2 cellular contexts compared by ENCODE assay signal in the genomic region with DNA sequence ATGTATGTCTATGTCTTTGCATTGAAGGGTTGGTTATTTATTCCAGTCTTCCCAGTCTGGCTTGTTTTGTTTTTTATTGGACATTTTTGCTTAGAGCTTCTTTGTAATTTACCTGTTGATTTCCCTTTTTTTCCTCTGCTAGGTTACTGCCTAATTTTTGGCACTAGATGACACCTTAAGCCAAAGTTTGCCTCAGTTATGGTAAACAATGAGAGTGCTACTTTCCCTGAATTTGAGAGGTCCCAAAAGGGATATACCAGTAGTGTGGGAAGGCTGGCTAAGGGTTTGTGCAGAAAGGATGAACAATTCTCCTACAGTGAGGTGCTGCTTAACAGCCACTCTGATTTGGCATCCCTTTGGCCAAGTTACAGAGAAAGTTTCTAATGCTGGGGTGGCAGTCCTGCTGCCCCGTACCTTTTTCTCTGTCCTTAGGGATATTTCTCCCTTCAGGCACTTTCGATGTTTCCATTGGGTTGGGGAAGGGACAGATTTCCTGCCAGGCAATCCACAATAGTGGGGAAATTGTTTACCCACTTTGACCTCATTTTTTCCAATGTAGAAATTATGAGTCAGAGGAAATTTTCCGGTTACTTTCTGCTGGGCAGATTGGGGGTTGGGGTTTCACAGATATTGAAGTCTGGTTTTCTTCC.
TF ChIP-seq lines count a peak whose summit lies in the region.

No MANE protein-coding gene starts in this region.

TF ChIP-seq in A549, 52 proteins besides CTCF, POLR2A, EP300 and RAD21 (continued from another document):
- TF ChIP-seq ZFP36 (IDR thresholded peaks at IDR 0.05; ENCODE audit: borderline replicate concordance, partially characterized antibody) (no peak), FOSB (CRISPR knock-in tag; IDR thresholded peaks at IDR 0.05) (0 out of 2 replicates have a peak, but pooled peaks have one; percentile 55), BHLHE40 (IDR thresholded peaks at IDR 0.05; ENCODE audit: low read depth, low read length) (no peak), ZSCAN20 (CRISPR knock-in tag; IDR thresholded peaks at IDR 0.05) (no peak), RARB (CRISPR knock-in tag; IDR thresholded peaks at IDR 0.05) (peak; percentile 73; the same call in 1 of the 2 replicates), HOXA7 (CRISPR knock-in tag; IDR thresholded peaks at IDR 0.05) (0 out of 2 replicates have a peak, but pooled peaks have one; percentile 42), MYC (IDR thresholded peaks at IDR 0.05; ENCODE audit: borderline replicate concordance, low read length) (no peak), EHF (CRISPR knock-in tag; IDR thresholded peaks at IDR 0.05) (0 out of 2 replicates have a peak, but pooled peaks have one; percentile 58), GATA3 (IDR thresholded peaks at IDR 0.05; ENCODE audit: borderline replicate concordance) (peak; percentile 91), MAFK (IDR thresholded peaks at IDR 0.05; ENCODE audit: partially characterized antibody) (peak; percentile 4), RNF2 (IDR thresholded peaks at IDR 0.05; ENCODE audit: borderline replicate concordance, low read depth) (no peak), FOSL2 (IDR thresholded peaks at IDR 0.05) (peak; percentile 75), FOSL2 (CRISPR knock-in tag; IDR thresholded peaks at IDR 0.05) (peak; percentile 96), KDM1A (IDR thresholded peaks at IDR 0.05; ENCODE audit: low read depth) (no peak), CHD2 (IDR thresholded peaks at IDR 0.05; ENCODE audit: low read length, partially characterized antibody) (no peak), NR3C1 (IDR thresholded peaks at IDR 0.05) (no peak), HEYL (CRISPR knock-in tag; IDR thresholded peaks at IDR 0.05) (no peak), SMC3 (IDR thresholded peaks at IDR 0.05) (peak; percentile 44; the same call in 2 of the 3 replicates), CEBPB (IDR thresholded peaks at IDR 0.05) (peak; percentile 80 to 92), TP53 (CRISPR knock-in tag; IDR thresholded peaks at IDR 0.05) (no peak), JUNB (IDR thresholded peaks at IDR 0.05) (peak; percentile 92), TFCP2L1 (CRISPR knock-in tag; IDR thresholded peaks at IDR 0.05) (no peak), HOXB13 (CRISPR knock-in tag; IDR thresholded peaks at IDR 0.05; ENCODE audit: low read depth) (0 out of 2 replicates have a peak, but pooled peaks have one; percentile 76), MAZ (IDR thresholded peaks at IDR 0.05; ENCODE audit: borderline replicate concordance, low read depth, low read length) (no peak), NFE2L2 (conservative IDR thresholded peaks at IDR 0.05; ENCODE audit: low read length) (no peak), KDM5A (IDR thresholded peaks at IDR 0.05) (no peak)
- TF ChIP-seq, protein P1, sequence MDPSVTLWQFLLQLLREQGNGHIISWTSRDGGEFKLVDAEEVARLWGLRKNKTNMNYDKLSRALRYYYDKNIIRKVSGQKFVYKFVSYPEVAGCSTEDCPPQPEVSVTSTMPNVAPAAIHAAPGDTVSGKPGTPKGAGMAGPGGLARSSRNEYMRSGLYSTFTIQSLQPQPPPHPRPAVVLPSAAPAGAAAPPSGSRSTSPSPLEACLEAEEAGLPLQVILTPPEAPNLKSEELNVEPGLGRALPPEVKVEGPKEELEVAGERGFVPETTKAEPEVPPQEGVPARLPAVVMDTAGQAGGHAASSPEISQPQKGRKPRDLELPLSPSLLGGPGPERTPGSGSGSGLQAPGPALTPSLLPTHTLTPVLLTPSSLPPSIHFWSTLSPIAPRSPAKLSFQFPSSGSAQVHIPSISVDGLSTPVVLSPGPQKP (IDR thresholded peaks at IDR 0.05; ENCODE audit: low read depth, low read length), result no peak
- TF ChIP-seq, protein P2, sequence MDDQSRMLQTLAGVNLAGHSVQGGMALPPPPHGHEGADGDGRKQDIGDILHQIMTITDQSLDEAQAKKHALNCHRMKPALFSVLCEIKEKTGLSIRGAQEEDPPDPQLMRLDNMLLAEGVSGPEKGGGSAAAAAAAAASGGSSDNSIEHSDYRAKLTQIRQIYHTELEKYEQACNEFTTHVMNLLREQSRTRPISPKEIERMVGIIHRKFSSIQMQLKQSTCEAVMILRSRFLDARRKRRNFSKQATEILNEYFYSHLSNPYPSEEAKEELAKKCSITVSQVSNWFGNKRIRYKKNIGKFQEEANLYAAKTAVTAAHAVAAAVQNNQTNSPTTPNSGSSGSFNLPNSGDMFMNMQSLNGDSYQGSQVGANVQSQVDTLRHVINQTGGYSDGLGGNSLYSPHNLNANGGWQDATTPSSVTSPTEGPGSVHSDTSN (IDR thresholded peaks at IDR 0.05), result no peak
- TF ChIP-seq, protein P3, sequence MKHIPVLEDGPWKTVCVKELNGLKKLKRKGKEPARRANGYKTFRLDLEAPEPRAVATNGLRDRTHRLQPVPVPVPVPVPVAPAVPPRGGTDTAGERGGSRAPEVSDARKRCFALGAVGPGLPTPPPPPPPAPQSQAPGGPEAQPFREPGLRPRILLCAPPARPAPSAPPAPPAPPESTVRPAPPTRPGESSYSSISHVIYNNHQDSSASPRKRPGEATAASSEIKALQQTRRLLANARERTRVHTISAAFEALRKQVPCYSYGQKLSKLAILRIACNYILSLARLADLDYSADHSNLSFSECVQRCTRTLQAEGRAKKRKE (CRISPR knock-in tag; IDR thresholded peaks at IDR 0.05; ENCODE audit: low read depth), result no peak
- TF ChIP-seq, protein P4, sequence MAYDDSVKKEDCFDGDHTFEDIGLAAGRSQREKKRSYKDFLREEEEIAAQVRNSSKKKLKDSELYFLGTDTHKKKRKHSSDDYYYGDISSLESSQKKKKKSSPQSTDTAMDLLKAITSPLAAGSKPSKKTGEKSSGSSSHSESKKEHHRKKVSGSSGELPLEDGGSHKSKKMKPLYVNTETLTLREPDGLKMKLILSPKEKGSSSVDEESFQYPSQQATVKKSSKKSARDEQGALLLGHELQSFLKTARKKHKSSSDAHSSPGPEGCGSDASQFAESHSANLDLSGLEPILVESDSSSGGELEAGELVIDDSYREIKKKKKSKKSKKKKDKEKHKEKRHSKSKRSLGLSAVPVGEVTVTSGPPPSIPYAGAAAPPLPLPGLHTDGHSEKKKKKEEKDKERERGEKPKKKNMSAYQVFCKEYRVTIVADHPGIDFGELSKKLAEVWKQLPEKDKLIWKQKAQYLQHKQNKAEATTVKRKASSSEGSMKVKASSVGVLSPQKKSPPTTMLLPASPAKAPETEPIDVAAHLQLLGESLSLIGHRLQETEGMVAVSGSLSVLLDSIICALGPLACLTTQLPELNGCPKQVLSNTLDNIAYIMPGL (CRISPR knock-in tag; IDR thresholded peaks at IDR 0.05; ENCODE audit: borderline replicate concordance), result no peak
- TF ChIP-seq, protein P5, sequence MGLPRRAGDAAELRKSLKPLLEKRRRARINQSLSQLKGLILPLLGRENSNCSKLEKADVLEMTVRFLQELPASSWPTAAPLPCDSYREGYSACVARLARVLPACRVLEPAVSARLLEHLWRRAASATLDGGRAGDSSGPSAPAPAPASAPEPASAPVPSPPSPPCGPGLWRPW (IDR thresholded peaks at IDR 0.05), result peak; percentile 57; the same call in 1 of the 2 replicates

TF ChIP-seq in HepG2, 621 proteins besides CTCF, POLR2A, EP300 and RAD21 (continued from another document and continues in another):
- TF ChIP-seq, protein P6, sequence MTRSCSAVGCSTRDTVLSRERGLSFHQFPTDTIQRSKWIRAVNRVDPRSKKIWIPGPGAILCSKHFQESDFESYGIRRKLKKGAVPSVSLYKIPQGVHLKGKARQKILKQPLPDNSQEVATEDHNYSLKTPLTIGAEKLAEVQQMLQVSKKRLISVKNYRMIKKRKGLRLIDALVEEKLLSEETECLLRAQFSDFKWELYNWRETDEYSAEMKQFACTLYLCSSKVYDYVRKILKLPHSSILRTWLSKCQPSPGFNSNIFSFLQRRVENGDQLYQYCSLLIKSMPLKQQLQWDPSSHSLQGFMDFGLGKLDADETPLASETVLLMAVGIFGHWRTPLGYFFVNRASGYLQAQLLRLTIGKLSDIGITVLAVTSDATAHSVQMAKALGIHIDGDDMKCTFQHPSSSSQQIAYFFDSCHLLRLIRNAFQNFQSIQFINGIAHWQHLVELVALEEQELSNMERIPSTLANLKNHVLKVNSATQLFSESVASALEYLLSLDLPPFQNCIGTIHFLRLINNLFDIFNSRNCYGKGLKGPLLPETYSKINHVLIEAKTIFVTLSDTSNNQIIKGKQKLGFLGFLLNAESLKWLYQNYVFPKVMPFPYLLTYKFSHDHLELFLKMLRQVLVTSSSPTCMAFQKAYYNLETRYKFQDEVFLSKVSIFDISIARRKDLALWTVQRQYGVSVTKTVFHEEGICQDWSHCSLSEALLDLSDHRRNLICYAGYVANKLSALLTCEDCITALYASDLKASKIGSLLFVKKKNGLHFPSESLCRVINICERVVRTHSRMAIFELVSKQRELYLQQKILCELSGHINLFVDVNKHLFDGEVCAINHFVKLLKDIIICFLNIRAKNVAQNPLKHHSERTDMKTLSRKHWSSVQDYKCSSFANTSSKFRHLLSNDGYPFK (CRISPR knock-in tag; IDR thresholded peaks at IDR 0.05; ENCODE audit: borderline replicate concordance), result no peak
- TF ChIP-seq, protein P7, sequence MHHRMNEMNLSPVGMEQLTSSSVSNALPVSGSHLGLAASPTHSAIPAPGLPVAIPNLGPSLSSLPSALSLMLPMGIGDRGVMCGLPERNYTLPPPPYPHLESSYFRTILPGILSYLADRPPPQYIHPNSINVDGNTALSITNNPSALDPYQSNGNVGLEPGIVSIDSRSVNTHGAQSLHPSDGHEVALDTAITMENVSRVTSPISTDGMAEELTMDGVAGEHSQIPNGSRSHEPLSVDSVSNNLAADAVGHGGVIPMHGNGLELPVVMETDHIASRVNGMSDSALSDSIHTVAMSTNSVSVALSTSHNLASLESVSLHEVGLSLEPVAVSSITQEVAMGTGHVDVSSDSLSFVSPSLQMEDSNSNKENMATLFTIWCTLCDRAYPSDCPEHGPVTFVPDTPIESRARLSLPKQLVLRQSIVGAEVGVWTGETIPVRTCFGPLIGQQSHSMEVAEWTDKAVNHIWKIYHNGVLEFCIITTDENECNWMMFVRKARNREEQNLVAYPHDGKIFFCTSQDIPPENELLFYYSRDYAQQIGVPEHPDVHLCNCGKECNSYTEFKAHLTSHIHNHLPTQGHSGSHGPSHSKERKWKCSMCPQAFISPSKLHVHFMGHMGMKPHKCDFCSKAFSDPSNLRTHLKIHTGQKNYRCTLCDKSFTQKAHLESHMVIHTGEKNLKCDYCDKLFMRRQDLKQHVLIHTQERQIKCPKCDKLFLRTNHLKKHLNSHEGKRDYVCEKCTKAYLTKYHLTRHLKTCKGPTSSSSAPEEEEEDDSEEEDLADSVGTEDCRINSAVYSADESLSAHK (CRISPR knock-in tag; IDR thresholded peaks at IDR 0.05; ENCODE audit: borderline replicate concordance), result no peak
- TF ChIP-seq NR2F6 (IDR thresholded peaks at IDR 0.05) (no peak; the same call in 1 of the 2 replicates), NR2F6 (CRISPR knock-in tag; IDR thresholded peaks at IDR 0.05) (peak; percentile 59; the same call in 1 of the 2 replicates), SMARCC2 (IDR thresholded peaks at IDR 0.05) (no peak), ZNF781 (CRISPR knock-in tag; IDR thresholded peaks at IDR 0.05; ENCODE audit: borderline replicate concordance, not compliant biosample characterization) (no peak), ZNF333 (CRISPR knock-in tag; IDR thresholded peaks at IDR 0.05; ENCODE audit: borderline replicate concordance) (no peak), NCOR1 (IDR thresholded peaks at IDR 0.05; ENCODE audit: borderline replicate concordance, low read length) (peak; percentile 20; the same call in 1 of the 2 replicates)
- TF ChIP-seq, protein P8, sequence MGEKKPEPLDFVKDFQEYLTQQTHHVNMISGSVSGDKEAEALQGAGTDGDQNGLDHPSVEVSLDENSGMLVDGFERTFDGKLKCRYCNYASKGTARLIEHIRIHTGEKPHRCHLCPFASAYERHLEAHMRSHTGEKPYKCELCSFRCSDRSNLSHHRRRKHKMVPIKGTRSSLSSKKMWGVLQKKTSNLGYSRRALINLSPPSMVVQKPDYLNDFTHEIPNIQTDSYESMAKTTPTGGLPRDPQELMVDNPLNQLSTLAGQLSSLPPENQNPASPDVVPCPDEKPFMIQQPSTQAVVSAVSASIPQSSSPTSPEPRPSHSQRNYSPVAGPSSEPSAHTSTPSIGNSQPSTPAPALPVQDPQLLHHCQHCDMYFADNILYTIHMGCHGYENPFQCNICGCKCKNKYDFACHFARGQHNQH (CRISPR knock-in tag; IDR thresholded peaks at IDR 0.05), result 0 out of 2 replicates have a peak, but pooled peaks have one; percentile 16
- TF ChIP-seq, protein P9, sequence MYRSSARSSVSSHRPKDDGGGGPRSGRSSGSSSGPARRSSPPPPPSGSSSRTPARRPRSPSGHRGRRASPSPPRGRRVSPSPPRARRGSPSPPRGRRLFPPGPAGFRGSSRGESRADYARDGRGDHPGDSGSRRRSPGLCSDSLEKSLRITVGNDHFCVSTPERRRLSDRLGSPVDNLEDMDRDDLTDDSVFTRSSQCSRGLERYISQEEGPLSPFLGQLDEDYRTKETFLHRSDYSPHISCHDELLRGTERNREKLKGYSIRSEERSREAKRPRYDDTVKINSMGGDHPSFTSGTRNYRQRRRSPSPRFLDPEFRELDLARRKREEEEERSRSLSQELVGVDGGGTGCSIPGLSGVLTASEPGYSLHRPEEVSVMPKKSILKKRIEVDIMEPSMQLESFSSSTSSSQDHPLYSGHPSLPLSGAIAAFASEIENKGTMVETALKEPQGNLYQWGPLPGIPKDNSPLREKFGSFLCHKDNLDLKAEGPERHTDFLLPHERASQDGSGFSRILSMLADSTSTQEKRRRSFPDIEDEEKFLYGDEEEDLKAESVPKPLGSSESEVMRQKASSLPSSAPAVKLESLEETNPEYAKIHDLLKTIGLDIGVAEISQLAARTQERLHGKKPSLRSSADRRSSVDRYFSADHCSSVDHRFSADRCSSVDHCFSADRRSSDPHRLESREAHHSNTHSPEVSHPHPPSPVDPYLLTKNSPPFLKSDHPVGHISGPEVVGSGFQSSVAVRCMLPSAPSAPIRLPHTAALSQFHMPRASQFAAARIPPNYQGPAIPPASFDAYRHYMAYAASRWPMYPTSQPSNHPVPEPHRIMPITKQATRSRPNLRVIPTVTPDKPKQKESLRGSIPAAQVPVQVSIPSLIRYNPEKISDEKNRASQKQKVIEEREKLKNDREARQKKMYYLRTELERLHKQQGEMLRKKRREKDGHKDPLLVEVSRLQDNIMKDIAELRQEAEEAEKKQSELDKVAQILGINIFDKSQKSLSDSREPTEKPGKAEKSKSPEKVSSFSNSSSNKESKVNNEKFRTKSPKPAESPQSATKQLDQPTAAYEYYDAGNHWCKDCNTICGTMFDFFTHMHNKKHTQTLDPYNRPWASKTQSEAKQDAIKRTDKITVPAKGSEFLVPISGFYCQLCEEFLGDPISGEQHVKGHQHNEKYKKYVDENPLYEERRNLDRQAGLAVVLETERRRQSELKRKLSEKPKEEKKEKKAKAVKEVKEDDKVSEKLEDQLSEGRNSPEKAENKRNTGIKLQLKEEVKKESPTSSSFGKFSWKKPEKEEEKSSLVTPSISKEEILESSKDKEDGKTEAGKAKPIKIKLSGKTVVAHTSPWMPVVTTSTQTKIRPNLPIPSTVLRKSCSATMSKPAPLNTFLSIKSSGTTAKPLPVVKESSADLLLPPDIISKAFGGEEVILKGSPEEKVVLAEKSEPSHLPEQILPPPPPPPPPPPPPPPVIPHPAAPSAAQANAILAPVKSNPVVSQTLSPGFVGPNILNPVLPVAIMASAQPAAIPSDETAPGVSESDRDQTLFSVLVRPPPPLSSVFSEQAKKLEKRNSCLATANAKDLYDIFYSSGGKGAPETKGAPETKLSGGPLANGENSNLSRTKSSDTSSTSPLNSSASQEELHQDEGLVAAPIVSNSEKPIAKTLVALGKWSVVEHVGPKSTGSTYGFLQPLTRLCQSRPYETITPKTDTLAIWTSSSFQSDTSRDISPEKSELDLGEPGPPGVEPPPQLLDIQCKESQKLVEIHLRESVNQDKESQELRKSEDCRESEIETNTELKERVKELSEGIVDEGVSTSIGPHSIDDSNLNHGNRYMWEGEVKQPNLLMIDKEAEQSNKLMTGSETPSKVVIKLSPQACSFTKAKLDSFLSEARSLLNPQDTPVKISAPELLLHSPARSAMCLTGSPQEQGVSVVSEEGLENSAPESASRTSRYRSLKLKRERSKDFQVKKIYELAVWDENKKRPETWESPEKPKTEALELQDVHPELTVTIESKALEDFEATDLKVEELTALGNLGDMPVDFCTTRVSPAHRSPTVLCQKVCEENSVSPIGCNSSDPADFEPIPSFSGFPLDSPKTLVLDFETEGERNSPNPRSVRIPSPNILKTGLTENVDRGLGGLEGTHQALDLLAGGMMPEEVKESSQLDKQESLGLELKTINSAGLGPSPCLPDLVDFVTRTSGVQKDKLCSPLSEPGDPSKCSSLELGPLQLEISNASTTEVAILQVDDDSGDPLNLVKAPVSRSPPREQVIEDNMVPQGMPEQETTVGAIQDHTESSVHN (CRISPR knock-in tag; IDR thresholded peaks at IDR 0.05), result no peak
